ENCODE assay signal across 15 cellular contexts in genomic region chr14:61350427-61350826, GRCh38. TPM values are rescaled to one million over a fixed set of nuclear protein-coding genes. Genes with fewer than 3 reads are reported as not detected.
DNase-seq lines count a peak whose midpoint lies in the region; ATAC-seq and TF ChIP-seq lines count a peak whose summit lies in the region.
"Had no signal": no experiment of that assay in that cellular context is flagged by ENCODE, and none has a peak within 500 bp of the region (broad histone marks: within the 10 kb centered on the region; RNA-seq: fewer than 3 reads in every experiment).

No MANE protein-coding gene starts in this region.

- no peaks in the 10 kb centered on the region for H3K9me3 ChIP-seq in Loucy (ENCODE audit: insufficient read depth, low read depth, low read length)
- H3K9me3 ChIP-seq in vagina = no peaks in the 10 kb centered on the region
- H3K9me3 ChIP-seq: gastrocnemius medialis, left ventricle myocardium inferior, pancreas had no signal

- TF ChIP-seq CTCF in Loucy (conservative IDR thresholded peaks at IDR 0.05; ENCODE audit: low read length) (no peak), vagina (IDR thresholded peaks at IDR 0.05) (no peak)

- no peak for TF ChIP-seq POLR2A in vagina (IDR thresholded peaks at IDR 0.05)

- H3K36me3 ChIP-seq in Loucy (ENCODE audit: insufficient read depth, low read length) (no peaks in the 10 kb centered on the region), vagina (no peaks in the 10 kb centered on the region)
- H3K36me3 ChIP-seq: gastrocnemius medialis, left ventricle myocardium inferior, pancreas had no signal

- peak overlapping the region; percentile 42 for H3K4me3 Mint-ChIP-seq in activated naive CD4-positive, alpha-beta T cell treated with anti-CD3 and anti-CD28 coated beads, Interleukin-2, amount 10 ng/mL, durations not matched to agents 7 days and 5 days
- peak overlapping the region; percentile 67 for H3K4me3 Mint-ChIP-seq in central memory CD8-positive, alpha-beta T cell

- CTCF ChIA-PET in activated naive CD4-positive, alpha-beta T cell treated with anti-CD3 and anti-CD28 coated beads, Interleukin-2, amount 10 ng/mL, durations not matched to agents 7 days and 5 days (lab: Charles Lee) = interaction anchor here (1.1 kb wide), 1 partner anchor 12 kb away, joined by 3 read pairs; no protein-coding TSS in a partner anchor

- H3K36me3 Mint-ChIP-seq in activated naive CD4-positive, alpha-beta T cell treated with anti-CD3 and anti-CD28 coated beads, Interleukin-2, amount 10 ng/mL, durations not matched to agents 7 days and 5 days = peaks cover 63% of the 10 kb centered on the region
- peaks cover 21% of the 10 kb centered on the region for H3K36me3 Mint-ChIP-seq in central memory CD8-positive, alpha-beta T cell (ENCODE audit: insufficient read depth)

- peaks cover 92% of the 10 kb centered on the region for H3K4me1 Mint-ChIP-seq in activated naive CD4-positive, alpha-beta T cell treated with anti-CD3 and anti-CD28 coated beads, Interleukin-2, amount 10 ng/mL, durations not matched to agents 7 days and 5 days
- peaks cover 96% of the 10 kb centered on the region for H3K4me1 Mint-ChIP-seq in central memory CD8-positive, alpha-beta T cell

- peak overlapping the region; percentile 7 for H3K27ac ChIP-seq in vagina
- H3K27ac ChIP-seq: left ventricle myocardium inferior, pancreas had no signal

- peaks cover 70% of the 10 kb centered on the region for H4K20me1 ChIP-seq in Loucy (ENCODE audit: insufficient read depth, low read length, poor library complexity, severe bottlenecking)

- no peaks in the 10 kb centered on the region for H3K9me2 ChIP-seq in Loucy (replicated peaks; ENCODE audit: low read depth, low read length)

- peak overlapping the region; percentile 88 for H3K27ac Mint-ChIP-seq in activated naive CD4-positive, alpha-beta T cell treated with anti-CD3 and anti-CD28 coated beads, Interleukin-2, amount 10 ng/mL, durations not matched to agents 7 days and 5 days
- H3K27ac Mint-ChIP-seq in central memory CD8-positive, alpha-beta T cell (ENCODE audit: low read depth) = peak overlapping the region; percentile 96

- no peak overlapping the region for H3K9ac ChIP-seq in Loucy (ENCODE audit: low read depth, low read length, poor library complexity, severe bottlenecking)

- peak; percentile 56 for DNase-seq in activated naive CD4-positive, alpha-beta T cell treated with anti-CD3 and anti-CD28 coated beads, Interleukin-2, amount 10 ng/mL, durations not matched to agents 7 days and 5 days
- DNase-seq in activated naive CD4-positive, alpha-beta T cell treated with anti-CD3 and anti-CD28 coated beads, Interleukin-2, amount 50 U/mL, for 16 hours = no peak
- no peak for DNase-seq in central memory CD8-positive, alpha-beta T cell (ENCODE audit: low spot score in 2 of 2)
- DNase-seq in vagina (ENCODE audit: extremely low spot score in 2 of 2) (no peak), NCI-H1105 (lab: John Stamatoyannopoulos, UW) (no peak), C1 segment of cervical spinal cord (lab: John Stamatoyannopoulos, UW) (no peak)
- DNase-seq: DMS153, gastrocnemius medialis, left ventricle myocardium inferior, NCI-H187, NCI-H510A treated with DMSO at 0.1 percent for 48 hours, pancreas, PC-3 had no signal

- ATAC-seq in central memory CD8-positive, alpha-beta T cell (replicated peaks; ENCODE audit: extremely low read depth, poor library complexity, severe bottlenecking) = peak; percentile 60
- no peak for ATAC-seq in SK-N-SH treated with all-trans-retinoic acid at 6 μM for 48 hours
- ATAC-seq: gastrocnemius medialis, pancreas, PC-3 had no signal

- H3K4me3 ChIP-seq in Loucy (ENCODE audit: low read length, poor library complexity, severe bottlenecking) = no peak overlapping the region
- no peak overlapping the region for H3K4me3 ChIP-seq in vagina
- H3K4me3 ChIP-seq: gastrocnemius medialis, left ventricle myocardium inferior, pancreas had no signal

- H3K27me3 ChIP-seq in Loucy (ENCODE audit: insufficient read depth, low read length, poor library complexity, severe bottlenecking) = no peaks in the 10 kb centered on the region
- no peaks in the 10 kb centered on the region for H3K27me3 ChIP-seq in vagina
- H3K27me3 ChIP-seq: gastrocnemius medialis, pancreas had no signal

- no peak overlapping the region for H2AFZ ChIP-seq in Loucy (ENCODE audit: low read length)

- H3K27me3 Mint-ChIP-seq in activated naive CD4-positive, alpha-beta T cell treated with anti-CD3 and anti-CD28 coated beads, Interleukin-2, amount 10 ng/mL, durations not matched to agents 7 days and 5 days = no peaks in the 10 kb centered on the region
- no peaks in the 10 kb centered on the region for H3K27me3 Mint-ChIP-seq in central memory CD8-positive, alpha-beta T cell

- H3K4me1 ChIP-seq in Loucy (ENCODE audit: insufficient read depth, low read length, poor library complexity, severe bottlenecking) (peaks cover 58% of the 10 kb centered on the region), vagina (peaks cover 26% of the 10 kb centered on the region)
- H3K4me1 ChIP-seq: pancreas had no signal

- no peaks in the 10 kb centered on the region for H3F3A ChIP-seq in Loucy (ENCODE audit: low read depth)

- H3K4me2 ChIP-seq in Loucy (ENCODE audit: low read depth, low read length, poor library complexity, severe bottlenecking) = peak overlapping the region; percentile 30

- peaks cover 4% of the 10 kb centered on the region for H3K9me3 Mint-ChIP-seq in activated naive CD4-positive, alpha-beta T cell treated with anti-CD3 and anti-CD28 coated beads, Interleukin-2, amount 10 ng/mL, durations not matched to agents 7 days and 5 days
- H3K9me3 Mint-ChIP-seq in central memory CD8-positive, alpha-beta T cell = no peaks in the 10 kb centered on the region

- peaks cover 100% of the 10 kb centered on the region for H3K79me2 ChIP-seq in Loucy (ENCODE audit: insufficient read depth, low read length)

- intact Hi-C loops in vagina (cut with DNase I) = no loop called here

TF ChIP-seq in SK-N-SH treated with all-trans-retinoic acid at 6 μM for 48 hours, 23 proteins besides CTCF, POLR2A, EP300 and RAD21 (continues in another document):
- no peak for TF ChIP-seq ZFP30 (CRISPR knock-in tag; IDR thresholded peaks at IDR 0.05)
- no peak for TF ChIP-seq RARB (CRISPR knock-in tag; IDR thresholded peaks at IDR 0.05)
- TF ChIP-seq ZNF70 (CRISPR knock-in tag; IDR thresholded peaks at IDR 0.05) = no peak
- TF ChIP-seq TOX (CRISPR knock-in tag; IDR thresholded peaks at IDR 0.05; ENCODE audit: borderline replicate concordance) = no peak
- TF ChIP-seq ZC3H10 (CRISPR knock-in tag; IDR thresholded peaks at IDR 0.05) = no peak
- TF ChIP-seq CSDC2 (CRISPR knock-in tag; IDR thresholded peaks at IDR 0.05) = no peak
- TF ChIP-seq GLIS3 (CRISPR knock-in tag; IDR thresholded peaks at IDR 0.05) = no peak
- TF ChIP-seq, protein P1, sequence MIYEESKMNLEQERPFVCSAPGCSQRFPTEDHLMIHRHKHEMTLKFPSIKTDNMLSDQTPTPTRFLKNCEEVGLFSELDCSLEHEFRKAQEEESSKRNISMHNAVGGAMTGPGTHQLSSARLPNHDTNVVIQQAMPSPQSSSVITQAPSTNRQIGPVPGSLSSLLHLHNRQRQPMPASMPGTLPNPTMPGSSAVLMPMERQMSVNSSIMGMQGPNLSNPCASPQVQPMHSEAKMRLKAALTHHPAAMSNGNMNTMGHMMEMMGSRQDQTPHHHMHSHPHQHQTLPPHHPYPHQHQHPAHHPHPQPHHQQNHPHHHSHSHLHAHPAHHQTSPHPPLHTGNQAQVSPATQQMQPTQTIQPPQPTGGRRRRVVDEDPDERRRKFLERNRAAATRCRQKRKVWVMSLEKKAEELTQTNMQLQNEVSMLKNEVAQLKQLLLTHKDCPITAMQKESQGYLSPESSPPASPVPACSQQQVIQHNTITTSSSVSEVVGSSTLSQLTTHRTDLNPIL (CRISPR knock-in tag; IDR thresholded peaks at IDR 0.05; ENCODE audit: low read depth) = no peak
- TF ChIP-seq POU6F1 (CRISPR knock-in tag; IDR thresholded peaks at IDR 0.05; ENCODE audit: borderline replicate concordance, low read depth) = no peak
- TF ChIP-seq ZNF8 (CRISPR knock-in tag; IDR thresholded peaks at IDR 0.05) = no peak
- no peak for TF ChIP-seq SNAI2 (CRISPR knock-in tag; IDR thresholded peaks at IDR 0.05)
- TF ChIP-seq ZFP3 (CRISPR knock-in tag; IDR thresholded peaks at IDR 0.05) = no peak
- no peak for TF ChIP-seq BACH2 (CRISPR knock-in tag; IDR thresholded peaks at IDR 0.05; ENCODE audit: borderline replicate concordance)

RNA-seq across cellular contexts. Expression of gene PRKCH, which starts 29.0 kb away (rescaled TPM):
- 43.0 TPM for total RNA-seq in vagina
